21 cellular contexts compared by ENCODE assay signal in genomic region chr5:171810217-171810616, GRCh38. TPM values are rescaled to one million over a fixed set of nuclear protein-coding genes. Genes with fewer than 3 reads are reported as not detected.
"Had no signal": no experiment of that assay in that cellular context is flagged by ENCODE, and none has a peak within 500 bp of the region (broad histone marks: within the 10 kb centered on the region; RNA-seq: fewer than 3 reads in every experiment).

No MANE protein-coding gene starts in this region.

- H3K9me3 ChIP-seq: lower lobe of right lung, testis, upper lobe of right lung had no signal

- H3K9me3 Mint-ChIP-seq: activated CD4-positive, alpha-beta T cell treated with anti-CD3 and anti-CD28 coated beads, Interleukin-2, amount 10 ng/mL, durations not matched to agents 24 days and 14 days had no signal

- H3K4me1 ChIP-seq: esophagus squamous epithelium, testis, upper lobe of right lung had no signal

- H3K36me3 ChIP-seq: esophagus squamous epithelium, lower lobe of right lung, upper lobe of right lung had no signal

- H3K4me3 ChIP-seq: esophagus squamous epithelium, lower lobe of right lung, smooth muscle cell, testis, upper lobe of right lung had no signal

- H3K4me3 Mint-ChIP-seq: activated CD4-positive, alpha-beta T cell treated with anti-CD3 and anti-CD28 coated beads, Interleukin-2, amount 10 ng/mL, durations not matched to agents 24 days and 14 days; activated CD8-positive, alpha-beta T cell treated with anti-CD3 and anti-CD28 coated beads, Interleukin-2, amount 10 ng/mL, durations not matched to agents 7 days and 5 days; nephron had no signal

- H3K27ac Mint-ChIP-seq: activated CD4-positive, alpha-beta T cell treated with anti-CD3 and anti-CD28 coated beads, Interleukin-2, amount 10 ng/mL, durations not matched to agents 24 days and 14 days; activated CD8-positive, alpha-beta T cell treated with anti-CD3 and anti-CD28 coated beads, Interleukin-2, amount 10 ng/mL, durations not matched to agents 7 days and 5 days; activated naive CD4-positive, alpha-beta T cell treated with anti-CD3 and anti-CD28 coated beads, Interleukin-2, amount 50 U/mL, for 72 hours; nephron had no signal

- DNase-seq: activated CD4-positive, alpha-beta T cell treated with anti-CD3 and anti-CD28 coated beads, Interleukin-2, amount 10 ng/mL, durations not matched to agents 24 days and 14 days; activated CD4-positive, CD25-positive, alpha-beta regulatory T cell; activated CD8-positive, alpha-beta memory T cell treated with anti-CD3 and anti-CD28 coated beads, Interleukin-2, amount 50 U/mL, for 4 hours; activated CD8-positive, alpha-beta T cell treated with anti-CD3 and anti-CD28 coated beads, Interleukin-2, amount 10 ng/mL, durations not matched to agents 7 days and 5 days; activated effector memory CD4-positive, alpha-beta T cell treated with anti-CD3 and anti-CD28 coated beads, Interleukin-2, amount 50 U/mL, for 16 hours; activated T-cell treated with anti-CD3 and anti-CD28 coated beads, Interleukin-2, amount 50 U/mL, for 48 hours; caudate nucleus; esophagus squamous epithelium; foreskin fibroblast; kidney glomerular epithelial cell; lower lobe of right lung; nucleus accumbens; stimulated activated naive CD8-positive, alpha-beta T cell treated with anti-CD3 and anti-CD28 coated beads, Interleukin-15, Interleukin-2, amounts not matched to agents 100 U/mL and 50 U/mL, for 24 hours; testis; upper lobe of right lung had no signal

- H3K27me3 ChIP-seq: testis had no signal

- ATAC-seq: activated CD8-positive, alpha-beta T cell treated with anti-CD3 and anti-CD28 coated beads, Interleukin-2, amount 10 ng/mL, durations not matched to agents 7 days and 5 days; activated naive CD4-positive, alpha-beta T cell treated with anti-CD3 and anti-CD28 coated beads, Interleukin-2, amount 50 U/mL, for 72 hours; lower lobe of right lung; stimulated activated naive CD8-positive, alpha-beta T cell treated with anti-CD3 and anti-CD28 coated beads, Interleukin-15, Interleukin-2, amounts not matched to agents 100 U/mL and 50 U/mL, for 24 hours; upper lobe of right lung had no signal

- H3K27ac ChIP-seq: esophagus squamous epithelium, lower lobe of right lung, testis, upper lobe of right lung had no signal

RNA-seq across cellular contexts. Expression of gene SMIM23, which starts 24.6 kb away (rescaled TPM):
- total RNA-seq: activated CD4-positive, alpha-beta T cell treated with anti-CD3 and anti-CD28 coated beads, Interleukin-2, amount 10 ng/mL, durations not matched to agents 24 days and 14 days; activated CD8-positive, alpha-beta T cell treated with anti-CD3 and anti-CD28 coated beads, Interleukin-2, amount 10 ng/mL, durations not matched to agents 7 days and 5 days; activated naive CD4-positive, alpha-beta T cell treated with anti-CD3 and anti-CD28 coated beads, Interleukin-2, amount 50 U/mL, for 72 hours; esophagus squamous epithelium; lower lobe of right lung; posterior vena cava; right cardiac atrium; smooth muscle cell; T-helper 2 cell treated with Interferon-gamma antibody and Interleukin-4, amounts not matched to agents 100 ng/mL and 5 ng/mL, for 36 hours; upper lobe of right lung had no signal
- polyA plus RNA-seq: right cardiac atrium, smooth muscle cell had no signal
